ENCODE assay signal across 1 cellular context in genomic region chr11:131302831-131303230, GRCh38.
TF ChIP-seq lines count a peak whose summit lies in the region.

No MANE protein-coding gene starts in this region.

TF ChIP-seq in SK-N-SH treated with all-trans-retinoic acid at 6 μM for 48 hours, 23 proteins besides CTCF, POLR2A, EP300 and RAD21 (continued from another document):
- TF ChIP-seq SNAI2 (CRISPR knock-in tag; IDR thresholded peaks at IDR 0.05) (no peak), TCF4 (CRISPR knock-in tag; IDR thresholded peaks at IDR 0.05; ENCODE audit: borderline replicate concordance) (no peak), TOX (CRISPR knock-in tag; IDR thresholded peaks at IDR 0.05; ENCODE audit: borderline replicate concordance) (no peak), ZNF70 (CRISPR knock-in tag; IDR thresholded peaks at IDR 0.05) (no peak)
